ENCODE assay signal across 1 cellular context in genomic region chr3:54527521-54527920, GRCh38.
TF ChIP-seq lines count a peak whose summit lies in the region.

No MANE protein-coding gene starts in this region.

TF ChIP-seq in H1, 55 proteins besides CTCF, POLR2A, EP300 and RAD21 (continued from another document):
- TF ChIP-seq, protein P1, sequence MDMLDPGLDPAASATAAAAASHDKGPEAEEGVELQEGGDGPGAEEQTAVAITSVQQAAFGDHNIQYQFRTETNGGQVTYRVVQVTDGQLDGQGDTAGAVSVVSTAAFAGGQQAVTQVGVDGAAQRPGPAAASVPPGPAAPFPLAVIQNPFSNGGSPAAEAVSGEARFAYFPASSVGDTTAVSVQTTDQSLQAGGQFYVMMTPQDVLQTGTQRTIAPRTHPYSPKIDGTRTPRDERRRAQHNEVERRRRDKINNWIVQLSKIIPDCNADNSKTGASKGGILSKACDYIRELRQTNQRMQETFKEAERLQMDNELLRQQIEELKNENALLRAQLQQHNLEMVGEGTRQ (IDR thresholded peaks at IDR 0.05; ENCODE audit: low read length) = no peak
- TF ChIP-seq TBP (IDR thresholded peaks at IDR 0.05; ENCODE audit: low read depth, low read length) = no peak
- no peak for TF ChIP-seq POLR2AphosphoS5 (IDR thresholded peaks at IDR 0.05; ENCODE audit: low read depth, low read length)
- no peak for TF ChIP-seq GTF2F1 (IDR thresholded peaks at IDR 0.05; ENCODE audit: borderline replicate concordance, low read depth, low read length)
- no peak for TF ChIP-seq BACH1 (IDR thresholded peaks at IDR 0.05; ENCODE audit: low read length)
- TF ChIP-seq POU5F1 (IDR thresholded peaks at IDR 0.05; ENCODE audit: low read depth, low read length) = no peak
TF ChIP-seq in H1: peak in this region for 0.
